30 cellular contexts compared by ENCODE assay signal in the genomic region with DNA sequence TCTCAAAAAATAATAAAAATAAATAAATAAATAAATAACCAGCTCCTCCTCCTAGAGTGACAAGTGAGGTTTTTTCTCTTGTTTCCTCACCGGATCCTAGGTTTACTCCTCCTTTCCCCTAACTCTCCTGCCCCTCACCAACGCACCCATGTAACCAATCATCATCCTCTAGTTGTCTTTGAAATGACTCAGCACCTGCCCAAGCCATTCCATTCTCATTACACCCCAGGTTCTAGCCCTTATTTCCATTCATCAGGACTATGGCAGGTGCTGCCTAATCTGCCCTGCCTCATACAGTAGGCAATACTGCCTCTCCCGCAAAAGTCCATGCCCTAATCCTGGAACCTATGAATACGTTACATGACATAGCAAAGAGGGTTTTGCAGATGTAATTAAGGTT.
"Had no signal": no experiment of that assay in that cellular context is flagged by ENCODE, and none has a peak within 500 bp of the region (broad histone marks: within the 10 kb centered on the region; RNA-seq: fewer than 3 reads in every experiment).

No MANE protein-coding gene starts in this region.

- H3K4me1 Mint-ChIP-seq: activated CD4-positive, alpha-beta T cell treated with anti-CD3 and anti-CD28 coated beads, Interleukin-2, amount 10 ng/mL, durations not matched to agents 7 days and 5 days; activated T-helper 17 cell treated with anti-CD3 and anti-CD28 coated beads, Interleukin-2, amount 50 U/mL, for 72 hours had no signal

- H3K9me3 Mint-ChIP-seq: activated CD4-positive, alpha-beta T cell treated with anti-CD3 and anti-CD28 coated beads, Interleukin-2, amount 10 ng/mL, durations not matched to agents 7 days and 5 days; activated CD8-positive, alpha-beta T cell treated with anti-CD3 and anti-CD28 coated beads for 36 hours; activated T-cell treated with anti-CD3 and anti-CD28 coated beads, Interleukin-2, amount 50 U/mL, for 4 hours; activated T-helper 17 cell treated with anti-CD3 and anti-CD28 coated beads, Interleukin-2, amount 50 U/mL, for 72 hours; effector memory CD8-positive, alpha-beta T cell; T-helper 2 cell treated with Interferon-gamma antibody and Interleukin-4, amounts not matched to agents 5 μg/mL and 100 μg/mL, for 36 hours; WTC11 had no signal

- H3K4me3 Mint-ChIP-seq: activated CD4-positive, alpha-beta T cell treated with anti-CD3 and anti-CD28 coated beads, Interleukin-2, amount 10 ng/mL, durations not matched to agents 7 days and 5 days; activated CD8-positive, alpha-beta T cell treated with anti-CD3 and anti-CD28 coated beads for 36 hours; activated naive CD8-positive, alpha-beta T cell; activated T-cell treated with anti-CD3 and anti-CD28 coated beads, Interleukin-2, amount 50 U/mL, for 4 hours; activated T-helper 17 cell treated with anti-CD3 and anti-CD28 coated beads, Interleukin-2, amount 50 U/mL, for 72 hours; effector memory CD8-positive, alpha-beta T cell; T-helper 17 cell; T-helper 2 cell treated with Interferon-gamma antibody and Interleukin-4, amounts not matched to agents 5 μg/mL and 100 μg/mL, for 36 hours; WTC11 had no signal

- DNase-seq: activated CD4-positive, alpha-beta T cell treated with anti-CD3 and anti-CD28 coated beads for 1 hour; activated CD4-positive, alpha-beta T cell treated with anti-CD3 and anti-CD28 coated beads for 4 hours; activated CD4-positive, alpha-beta T cell treated with anti-CD3 and anti-CD28 coated beads, Interleukin-2, amount 10 ng/mL, durations not matched to agents 7 days and 5 days; activated CD4-positive, alpha-beta T cell treated with anti-CD3 and anti-CD28 coated beads, Interleukin-2, amount 50 U/mL, for 48 hours; activated CD8-positive, alpha-beta memory T cell treated with anti-CD3 and anti-CD28 coated beads for 24 hours; activated CD8-positive, alpha-beta T cell treated with anti-CD3 and anti-CD28 coated beads for 36 hours; activated effector memory CD4-positive, alpha-beta T cell treated with Interleukin-2 at 50 U/mL for 16 hours; activated gamma-delta T cell treated with Interleukin-2 at 50 U/mL for 16 hours; activated naive CD4-positive, alpha-beta T cell treated with anti-CD3 and anti-CD28 coated beads, Interleukin-2, amount 50 U/mL, for 16 hours; activated naive CD4-positive, alpha-beta T cell treated with Interleukin-2 at 50 U/mL for 16 hours; activated T-cell treated with anti-CD3 and anti-CD28 coated beads, Interleukin-2, amount 50 U/mL, for 4 hours; amniotic stem cell; aorta; body of pancreas; caudate nucleus; cortex of kidney; dermis blood vessel endothelial cell; effector CD4-positive, alpha-beta T cell; effector memory CD8-positive, alpha-beta T cell; foreskin fibroblast; gastrocnemius medialis; heart right ventricle; T-helper 1 cell; T-helper 17 cell; T1000 had no signal

- H3K4me2 ChIP-seq: hepatocyte had no signal

- H3K4me3 ChIP-seq: body of pancreas, gastrocnemius medialis, heart right ventricle, hepatocyte had no signal

- H3K36me3 Mint-ChIP-seq: activated naive CD8-positive, alpha-beta T cell; WTC11 had no signal

- H3K79me2 ChIP-seq: hepatocyte had no signal

- H3K4me1 ChIP-seq: gastrocnemius medialis, heart right ventricle had no signal

- H2AFZ ChIP-seq: hepatocyte had no signal

- H3K9me3 ChIP-seq: body of pancreas, gastrocnemius medialis had no signal

- H3K27ac Mint-ChIP-seq: activated CD4-positive, alpha-beta T cell treated with anti-CD3 and anti-CD28 coated beads, Interleukin-2, amount 10 ng/mL, durations not matched to agents 7 days and 5 days; activated CD8-positive, alpha-beta T cell treated with anti-CD3 and anti-CD28 coated beads for 36 hours; activated naive CD8-positive, alpha-beta T cell; activated T-helper 17 cell treated with anti-CD3 and anti-CD28 coated beads, Interleukin-2, amount 50 U/mL, for 72 hours; effector memory CD8-positive, alpha-beta T cell; T-helper 2 cell treated with Interferon-gamma antibody and Interleukin-4, amounts not matched to agents 5 μg/mL and 100 μg/mL, for 36 hours; WTC11 had no signal

- H3K27ac ChIP-seq: body of pancreas, gastrocnemius medialis, heart right ventricle, hepatocyte had no signal

- H3K36me3 ChIP-seq: gastrocnemius medialis, heart right ventricle had no signal

- H3K27me3 ChIP-seq: body of pancreas, hepatocyte had no signal
